In genomic region chr6:73129653-73130443, GRCh38 we compare ENCODE assay signal across 8 cellular contexts.
A peak's percentile ranks its signal among the peaks of the same experiment; 100 is the strongest.
DNase-seq lines count a peak whose midpoint lies in the region; ATAC-seq and TF ChIP-seq lines count a peak whose summit lies in the region.

No MANE protein-coding gene starts in this region.

- TF ChIP-seq CTCF in GM10248 (IDR thresholded peaks at IDR 0.05; ENCODE audit: control extremely low read depth, extremely low read depth, low read depth, missing control alignments), result peak; percentile 99

- H3K27ac Mint-ChIP-seq in activated naive CD8-positive, alpha-beta T cell, result no peak overlapping the region

- H3K4me1 Mint-ChIP-seq in activated naive CD8-positive, alpha-beta T cell (ENCODE audit: low read depth), result peaks cover 4% of the 10 kb centered on the region

- intact Hi-C loops in cardiac septum (cut with DNase I), result loop anchor here (10.0 kb wide), 1 partner anchor 715 kb away; no protein-coding TSS in a partner anchor

- no peaks in the 10 kb centered on the region for H3K9me3 Mint-ChIP-seq in activated naive CD8-positive, alpha-beta T cell (ENCODE audit: low read depth)

- DNase-seq in GM10248 (ENCODE audit: extremely low spot score) (peak; percentile 66), GOT3 (lab: John Stamatoyannopoulos, UW) (peak; percentile 52), LHCN-M2 (ENCODE audit: low read depth) (peak; percentile 73), cardiac septum (ENCODE audit: low spot score) (peak; percentile 81), renal cortical epithelial cell (ENCODE audit: low read depth) (peak; percentile 88), cerebellar nuclear complex (lab: John Stamatoyannopoulos, UW) (no peak)

- no peaks in the 10 kb centered on the region for H3K27me3 Mint-ChIP-seq in activated naive CD8-positive, alpha-beta T cell

- ATAC-seq in SK-N-SH treated with all-trans-retinoic acid at 6 μM for 48 hours, result peak; percentile 53; the same call in 2 of the 3 replicates

- peaks cover 12% of the 10 kb centered on the region for H3K36me3 Mint-ChIP-seq in activated naive CD8-positive, alpha-beta T cell

- POLR2A ChIA-PET in GM10248 (lab: Yijun Ruan, JAX), result no interaction called here

- CTCF ChIA-PET in GM10248 (lab: Yijun Ruan, JAX), result interaction anchor here (0.6 to 12.2 kb wide), 47 partner anchors 8 to 726 kb away, joined by 3 to 300 read pairs (median 4); partner anchors contain the start of gene KCNQ5

- peak overlapping the region; percentile 33 for H3K4me3 Mint-ChIP-seq in activated naive CD8-positive, alpha-beta T cell

TF ChIP-seq in SK-N-SH treated with all-trans-retinoic acid at 6 μM for 48 hours, 23 proteins besides CTCF, POLR2A, EP300 and RAD21:
- TF ChIP-seq ZNF8 (CRISPR knock-in tag; IDR thresholded peaks at IDR 0.05), result no peak
- no peak for TF ChIP-seq ESRRG (CRISPR knock-in tag; IDR thresholded peaks at IDR 0.05)
- no peak for TF ChIP-seq ZFP30 (CRISPR knock-in tag; IDR thresholded peaks at IDR 0.05)
- no peak for TF ChIP-seq ZC3H10 (CRISPR knock-in tag; IDR thresholded peaks at IDR 0.05)
- TF ChIP-seq ZNF565 (CRISPR knock-in tag; conservative IDR thresholded peaks at IDR 0.05; ENCODE audit: low read depth), result no peak
- no peak for TF ChIP-seq BACH2 (CRISPR knock-in tag; IDR thresholded peaks at IDR 0.05; ENCODE audit: borderline replicate concordance)
- TF ChIP-seq POU6F1 (CRISPR knock-in tag; IDR thresholded peaks at IDR 0.05; ENCODE audit: borderline replicate concordance, low read depth), result no peak
- no peak for TF ChIP-seq TOX (CRISPR knock-in tag; IDR thresholded peaks at IDR 0.05; ENCODE audit: borderline replicate concordance)
- no peak for TF ChIP-seq PATZ1 (CRISPR knock-in tag; IDR thresholded peaks at IDR 0.05; ENCODE audit: borderline replicate concordance)
- no peak for TF ChIP-seq ZNF70 (CRISPR knock-in tag; IDR thresholded peaks at IDR 0.05)
- TF ChIP-seq ISL1 (CRISPR knock-in tag; IDR thresholded peaks at IDR 0.05), result no peak
- no peak for TF ChIP-seq ARNTL (CRISPR knock-in tag; IDR thresholded peaks at IDR 0.05; ENCODE audit: borderline replicate concordance, low read depth)
- TF ChIP-seq PPARA (CRISPR knock-in tag; IDR thresholded peaks at IDR 0.05; ENCODE audit: borderline replicate concordance), result no peak
- TF ChIP-seq TSHZ2 (CRISPR knock-in tag; IDR thresholded peaks at IDR 0.05), result no peak
- no peak for TF ChIP-seq CSRNP3 (CRISPR knock-in tag; IDR thresholded peaks at IDR 0.05)
- TF ChIP-seq RARB (CRISPR knock-in tag; IDR thresholded peaks at IDR 0.05), result no peak
- TF ChIP-seq ZFP3 (CRISPR knock-in tag; IDR thresholded peaks at IDR 0.05), result no peak
- no peak for TF ChIP-seq OSR1 (CRISPR knock-in tag; IDR thresholded peaks at IDR 0.05)
- no peak for TF ChIP-seq CSDC2 (CRISPR knock-in tag; IDR thresholded peaks at IDR 0.05)
- no peak for TF ChIP-seq SNAI2 (CRISPR knock-in tag; IDR thresholded peaks at IDR 0.05)

Comparison
In these comparisons a context has a peak if more than half of its experiments do, and no peak if none do; other contexts are left out.
1. DNase-seq: peak in GM10248 (single experiment), GOT3 (single experiment), LHCN-M2 (single experiment), cardiac septum (single experiment) and renal cortical epithelial cell (single experiment); none in cerebellar nuclear complex (0 of 2).